ENCODE assay signal across 8 cellular contexts in the genomic region with DNA sequence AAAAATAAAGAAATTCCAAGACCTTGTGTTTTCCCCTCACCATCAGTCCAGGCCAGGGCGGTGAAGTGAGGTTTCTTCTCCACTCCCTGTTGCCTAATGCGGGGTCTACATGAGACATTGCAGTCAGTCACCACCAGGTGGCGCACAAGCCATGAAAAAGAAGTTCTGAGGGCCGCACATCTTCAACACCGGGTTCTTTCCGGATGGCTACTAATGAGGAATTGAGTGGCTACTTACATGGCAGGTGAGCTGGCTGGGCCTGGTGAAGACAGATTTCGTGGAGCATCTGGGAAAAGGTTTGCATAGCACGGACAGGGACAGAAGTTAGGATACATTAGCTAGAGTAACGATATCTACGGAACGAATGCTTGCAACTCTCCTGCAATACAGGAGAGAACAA. TPM values are rescaled to one million over a fixed set of nuclear protein-coding genes. Genes with fewer than 3 reads are reported as not detected.
A peak's percentile ranks its signal among the peaks of the same experiment; 100 is the strongest.
DNase-seq lines count a peak whose midpoint lies in the region; ATAC-seq and TF ChIP-seq lines count a peak whose summit lies in the region.

No MANE protein-coding gene starts in this region.

- H2BK120ac ChIP-seq in trophoblast cell (ENCODE audit: insufficient read depth, low read length, poor library complexity): no peak overlapping the region

- ATAC-seq in HG02981 (IDR thresholded peaks at IDR 0.05; ENCODE audit: unreplicated experiment): no peak

- H2AFZ ChIP-seq in SK-N-SH (ENCODE audit: low read depth) (no peak overlapping the region), trophoblast cell (ENCODE audit: insufficient read depth, low read length, poor library complexity) (no peak overlapping the region)

- H2AK5ac ChIP-seq in trophoblast cell (ENCODE audit: low read length): no peak overlapping the region

- H3K36me3 ChIP-seq in GM06990 (ENCODE audit: control insufficient read depth, insufficient read depth, low read length): no peaks in the 10 kb centered on the region
- H3K36me3 ChIP-seq in SK-N-SH (replicated peaks in 1 of 2; ENCODE audit: control insufficient read depth in 1 of 2, insufficient read depth in 2 of 2, low read length in 1 of 2): no peaks in the 10 kb centered on the region
- H3K36me3 ChIP-seq in trophoblast cell (ENCODE audit: control insufficient read depth in 1 of 2, insufficient read depth in 2 of 2, low read length in 2 of 2): no peaks in the 10 kb centered on the region

- no peak overlapping the region for H3K18ac ChIP-seq in trophoblast cell (ENCODE audit: low read length)

- no peaks in the 10 kb centered on the region for H4K20me1 ChIP-seq in SK-N-SH (ENCODE audit: insufficient read depth)

- TF ChIP-seq CTCF in GM06990 (IDR thresholded peaks at IDR 0.05; ENCODE audit: insufficient read depth, low read length, poor library complexity, severe bottlenecking) (peak; percentile 81), SK-N-SH (IDR thresholded peaks at IDR 0.05) (peak; percentile 90)

- no peaks in the 10 kb centered on the region for H3K9me3 ChIP-seq in SK-N-SH
- no peaks in the 10 kb centered on the region for H3K9me3 ChIP-seq in trophoblast cell (ENCODE audit: insufficient read depth, low read depth, low read length)

- H2BK12ac ChIP-seq in trophoblast cell (ENCODE audit: low read length): no peak overlapping the region

- TF ChIP-seq RAD21 in SK-N-SH (IDR thresholded peaks at IDR 0.05; ENCODE audit: low read length): peak; percentile 80

- peaks cover 12% of the 10 kb centered on the region for H3F3A ChIP-seq in SK-N-SH (replicated peaks; ENCODE audit: insufficient read depth)

- 25% methylated on average over 10 of the region's 11 CpGs for WGBS in SK-N-SH (ENCODE audit: low lambda C conversion rate)
- no CpG with 5 or more reads among the region's 11 CpGs for WGBS in trophoblast cell (ENCODE audit: extremely low coverage, insufficient coverage, insufficient read length)

- no peak overlapping the region for H3K9ac ChIP-seq in SK-N-SH
- no peak overlapping the region for H3K9ac ChIP-seq in trophoblast cell (ENCODE audit: low read length)

- no peak overlapping the region for H3K27ac ChIP-seq in SK-N-SH (ENCODE audit: low read depth in 2 of 2, low read length in 1 of 2)
- H3K27ac ChIP-seq in trophoblast cell (ENCODE audit: low read depth, low read length): no peak overlapping the region

- H3K4ac ChIP-seq in trophoblast cell (ENCODE audit: low read depth, low read length): no peak overlapping the region

- CTCF ChIA-PET in SK-N-SH (lab: Yijun Ruan, JAX): interaction anchor here (0.6 to 5.7 kb wide), 26 partner anchors 9 to 464 kb away, joined by 3 to 82 read pairs (median 4); no protein-coding TSS in a partner anchor

- no peak for DNase-seq in GM06990 (ENCODE audit: extremely low read depth, insufficient read length)
- DNase-seq in NCI-H1092 treated with DMSO at 0.1 percent for 48 hours (lab: John Stamatoyannopoulos, UW): peak; percentile 55
- DNase-seq in SK-N-SH: peak; percentile 72
- DNase-seq in activated naive CD4-positive, alpha-beta T cell treated with anti-CD3 and anti-CD28 coated beads, Interleukin-2, amount 50 U/mL, for 16 hours: peak; percentile 81
- peak; percentile 68 for DNase-seq in globus pallidus (ENCODE audit: low spot score)
- DNase-seq in trophoblast cell: peak; percentile 80 to 95
- DNase-seq in ureter (ENCODE audit: low spot score): peak; percentile 90

- no peak overlapping the region for H3K14ac ChIP-seq in trophoblast cell (ENCODE audit: low read length)

- H3K79me2 ChIP-seq in SK-N-SH (ENCODE audit: insufficient read depth) (no peaks in the 10 kb centered on the region), trophoblast cell (ENCODE audit: control insufficient read depth, insufficient read depth, low read length, poor library complexity) (no peaks in the 10 kb centered on the region)

- peaks cover 9% of the 10 kb centered on the region for H3K79me1 ChIP-seq in trophoblast cell (ENCODE audit: low read length)

- no peak overlapping the region for H4K12ac ChIP-seq in trophoblast cell (ENCODE audit: low read depth, low read length)

- no peak for TF ChIP-seq EP300 in SK-N-SH (IDR thresholded peaks at IDR 0.05; ENCODE audit: borderline replicate concordance in 1 of 2, low read depth in 1 of 2, low read length in 1 of 2)

- POLR2A ChIA-PET in SK-N-SH (lab: Yijun Ruan, JAX): no interaction called here

- H3K23ac ChIP-seq in trophoblast cell (ENCODE audit: low read length): no peak overlapping the region

- H4K8ac ChIP-seq in trophoblast cell (ENCODE audit: low read depth, low read length): no peak overlapping the region

- H3K4me2 ChIP-seq in SK-N-SH (no peak overlapping the region), trophoblast cell (ENCODE audit: low read length) (no peak overlapping the region)

- H2BK5ac ChIP-seq in trophoblast cell (ENCODE audit: low read depth, low read length, poor library complexity): no peak overlapping the region

- H4K91ac ChIP-seq in trophoblast cell (ENCODE audit: low read depth, low read length): no peak overlapping the region

- peaks cover under 1 to 10% of the 10 kb centered on the region in 2 experiments; a peak in 2 of 4 replicates for H3K4me1 ChIP-seq in SK-N-SH (ENCODE audit: control insufficient read depth in 1 of 2, insufficient read depth in 2 of 2, low read depth in 1 of 2, low read length in 1 of 2)
- H3K4me1 ChIP-seq in trophoblast cell (ENCODE audit: control insufficient read depth in 1 of 2, insufficient read depth in 2 of 2, low read length in 2 of 2): peaks cover 0 to 9% of the 10 kb centered on the region in 2 experiments

- no peaks in the 10 kb centered on the region for H3K9me2 ChIP-seq in SK-N-SH

- H3K4me3 ChIP-seq in GM06990 (replicated peaks; ENCODE audit: low read depth, low read length): no peak overlapping the region
- no peak overlapping the region; a peak in 1 of 4 replicates for H3K4me3 ChIP-seq in SK-N-SH (ENCODE audit: low read depth in 2 of 2, low read length in 1 of 2)
- H3K4me3 ChIP-seq in trophoblast cell (ENCODE audit: low read depth, low read length): no peak overlapping the region

- H3K27me3 ChIP-seq in GM06990 (replicated peaks; ENCODE audit: control insufficient read depth, insufficient read depth, low read length) (0 out of 2 replicates have a peak, but pooled peaks cover 3% of the 10 kb centered on the region), SK-N-SH (ENCODE audit: insufficient read depth) (peaks cover 33% of the 10 kb centered on the region), trophoblast cell (ENCODE audit: insufficient read depth, low read length) (no peaks in the 10 kb centered on the region)

TF ChIP-seq in SK-N-SH, 30 proteins besides CTCF, POLR2A, EP300 and RAD21:
- TF ChIP-seq GABPA (IDR thresholded peaks at IDR 0.05; ENCODE audit: low read depth): no peak
- TF ChIP-seq, protein P1, sequence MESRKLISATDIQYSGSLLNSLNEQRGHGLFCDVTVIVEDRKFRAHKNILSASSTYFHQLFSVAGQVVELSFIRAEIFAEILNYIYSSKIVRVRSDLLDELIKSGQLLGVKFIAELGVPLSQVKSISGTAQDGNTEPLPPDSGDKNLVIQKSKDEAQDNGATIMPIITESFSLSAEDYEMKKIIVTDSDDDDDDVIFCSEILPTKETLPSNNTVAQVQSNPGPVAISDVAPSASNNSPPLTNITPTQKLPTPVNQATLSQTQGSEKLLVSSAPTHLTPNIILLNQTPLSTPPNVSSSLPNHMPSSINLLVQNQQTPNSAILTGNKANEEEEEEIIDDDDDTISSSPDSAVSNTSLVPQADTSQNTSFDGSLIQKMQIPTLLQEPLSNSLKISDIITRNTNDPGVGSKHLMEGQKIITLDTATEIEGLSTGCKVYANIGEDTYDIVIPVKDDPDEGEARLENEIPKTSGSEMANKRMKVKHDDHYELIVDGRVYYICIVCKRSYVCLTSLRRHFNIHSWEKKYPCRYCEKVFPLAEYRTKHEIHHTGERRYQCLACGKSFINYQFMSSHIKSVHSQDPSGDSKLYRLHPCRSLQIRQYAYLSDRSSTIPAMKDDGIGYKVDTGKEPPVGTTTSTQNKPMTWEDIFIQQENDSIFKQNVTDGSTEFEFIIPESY (IDR thresholded peaks at IDR 0.05; ENCODE audit: borderline replicate concordance, low read depth): no peak
- peak; percentile 77 for TF ChIP-seq SMC3 (IDR thresholded peaks at IDR 0.05; ENCODE audit: low read depth, low read length)
- TF ChIP-seq IRF3 (IDR thresholded peaks at IDR 0.05; ENCODE audit: low read depth, low read length): no peak
- no peak for TF ChIP-seq FOXM1 (IDR thresholded peaks at IDR 0.05; ENCODE audit: low read depth)
TF ChIP-seq in SK-N-SH: peak in this region for 1.

RNA-seq across cellular contexts. Expression of gene S100A11, which starts 15.8 kb away (rescaled TPM):
- 565 and 736 TPM in 2 replicates for polyA plus RNA-seq in SK-N-SH (2012; rRNA removed)
- 703 and 835 TPM in 2 replicates for polyA plus RNA-seq in SK-N-SH (2012; cell fraction: cytosol; rRNA removed)
- polyA plus RNA-seq in SK-N-SH (2012; cell fraction: nucleus; rRNA removed): 163 and 193 TPM in 2 replicates
- polyA plus RNA-seq in trophoblast cell (2013): 4,655 and 4,754 TPM in 2 replicates
- total RNA-seq in ureter: 1,471 TPM

RNA-seq across cellular contexts. Expression of gene TCHHL1, which starts 36.3 kb away (rescaled TPM):
- not detected in 2 replicates for polyA plus RNA-seq in SK-N-SH (2012; rRNA removed)
- not detected in 2 replicates for polyA plus RNA-seq in SK-N-SH (2012; cell fraction: cytosol; rRNA removed)
- polyA plus RNA-seq in SK-N-SH (2012; cell fraction: nucleus; rRNA removed): not detected in 2 replicates
- 0.10 and 0.11 TPM in 2 replicates for polyA plus RNA-seq in trophoblast cell (2013)
- not detected for total RNA-seq in ureter

RNA-seq across cellular contexts. Expression of gene S100A10, which starts 58.9 kb away (rescaled TPM):
- 141 and 161 TPM in 2 replicates for polyA plus RNA-seq in SK-N-SH (2012; rRNA removed)
- polyA plus RNA-seq in SK-N-SH (2012; cell fraction: cytosol; rRNA removed): 216 and 299 TPM in 2 replicates
- 49.3 and 52.3 TPM in 2 replicates for polyA plus RNA-seq in SK-N-SH (2012; cell fraction: nucleus; rRNA removed)
- polyA plus RNA-seq in trophoblast cell (2013): 1,216 and 1,221 TPM in 2 replicates
- total RNA-seq in ureter: 152 TPM
